Comparison of ENCODE assay signal across 16 cellular contexts in genomic region chr14:91237219-91237618, GRCh38. TPM values are rescaled to one million over a fixed set of nuclear protein-coding genes. Genes with fewer than 3 reads are reported as not detected.
A peak's percentile ranks its signal among the peaks of the same experiment; 100 is the strongest.
DNase-seq lines count a peak whose midpoint lies in the region; ATAC-seq lines count a peak whose summit lies in the region.
"Had no signal": no experiment of that assay in that cellular context is flagged by ENCODE, and none has a peak within 500 bp of the region (broad histone marks: within the 10 kb centered on the region; RNA-seq: fewer than 3 reads in every experiment).

No MANE protein-coding gene starts in this region.

- no peaks in the 10 kb centered on the region for H3K27me3 Mint-ChIP-seq in activated CD4-positive, alpha-beta T cell treated with anti-CD3 and anti-CD28 coated beads, Interleukin-2, amount 10 ng/mL, durations not matched to agents 24 days and 14 days
- peaks cover 2% of the 10 kb centered on the region for H3K27me3 Mint-ChIP-seq in dendritic cell treated with granulocyte-macrophage colony-stimulating factor and Interleukin-4, amounts not matched to agents 40 ng/mL and 50 ng/mL, for 4 days
- H3K27me3 Mint-ChIP-seq: central memory CD8-positive, alpha-beta T cell had no signal

- no peak for ATAC-seq in HG02938 (IDR thresholded peaks at IDR 0.05; ENCODE audit: unreplicated experiment)

- peak overlapping the region; percentile 47 for H3K27ac Mint-ChIP-seq in activated CD4-positive, alpha-beta T cell treated with anti-CD3 and anti-CD28 coated beads, Interleukin-2, amount 10 ng/mL, durations not matched to agents 24 days and 14 days
- peak overlapping the region; percentile 98 for H3K27ac Mint-ChIP-seq in dendritic cell treated with granulocyte-macrophage colony-stimulating factor and Interleukin-4, amounts not matched to agents 40 ng/mL and 50 ng/mL, for 4 days
- H3K27ac Mint-ChIP-seq: H9 had no signal

- no peak overlapping the region for H3K27ac ChIP-seq in caudate nucleus (ENCODE audit: low read depth, low read length)
- H3K27ac ChIP-seq: A549, uterus had no signal

- H3K9me3 Mint-ChIP-seq in activated CD4-positive, alpha-beta T cell treated with anti-CD3 and anti-CD28 coated beads, Interleukin-2, amount 10 ng/mL, durations not matched to agents 24 days and 14 days: no peaks in the 10 kb centered on the region
- H3K9me3 Mint-ChIP-seq in dendritic cell treated with granulocyte-macrophage colony-stimulating factor and Interleukin-4, amounts not matched to agents 40 ng/mL and 50 ng/mL, for 4 days: peaks cover 7% of the 10 kb centered on the region
- H3K9me3 Mint-ChIP-seq: activated T-helper 1 cell treated with anti-CD3 and anti-CD28 coated beads, Interleukin-12 subunit alpha, Interleukin-12 subunit beta, Interleukin-2, Interleukin-4 antibody, amounts not matched to agents 30 ng/mL and 10 ng/mL and 1 ng/mL, durations not matched to agents 14 hours and 24 hours and 36 hours; central memory CD8-positive, alpha-beta T cell had no signal

- peaks cover 71% of the 10 kb centered on the region for H3K36me3 Mint-ChIP-seq in activated CD4-positive, alpha-beta T cell treated with anti-CD3 and anti-CD28 coated beads, Interleukin-2, amount 10 ng/mL, durations not matched to agents 24 days and 14 days (ENCODE audit: low read depth)
- H3K36me3 Mint-ChIP-seq in dendritic cell treated with granulocyte-macrophage colony-stimulating factor and Interleukin-4, amounts not matched to agents 40 ng/mL and 50 ng/mL, for 4 days (ENCODE audit: low read depth): peaks cover 18% of the 10 kb centered on the region

- intact Hi-C loops in activated CD4-positive, alpha-beta T cell treated with anti-CD3 and anti-CD28 coated beads, Interleukin-2, amount 10 ng/mL, durations not matched to agents 24 days and 14 days (cut with micrococcal nuclease): no loop called here
- intact Hi-C loops in dendritic cell treated with granulocyte-macrophage colony-stimulating factor and Interleukin-4, amounts not matched to agents 40 ng/mL and 50 ng/mL, for 4 days (cut with micrococcal nuclease): no loop called here

- peaks cover 60% of the 10 kb centered on the region for H3K4me1 Mint-ChIP-seq in activated CD4-positive, alpha-beta T cell treated with anti-CD3 and anti-CD28 coated beads, Interleukin-2, amount 10 ng/mL, durations not matched to agents 24 days and 14 days
- H3K4me1 Mint-ChIP-seq in dendritic cell treated with granulocyte-macrophage colony-stimulating factor and Interleukin-4, amounts not matched to agents 40 ng/mL and 50 ng/mL, for 4 days (ENCODE audit: low read depth): peaks cover 89% of the 10 kb centered on the region

- no peak overlapping the region for H3K4me3 Mint-ChIP-seq in activated CD4-positive, alpha-beta T cell treated with anti-CD3 and anti-CD28 coated beads, Interleukin-2, amount 10 ng/mL, durations not matched to agents 24 days and 14 days
- no peak overlapping the region for H3K4me3 Mint-ChIP-seq in dendritic cell treated with granulocyte-macrophage colony-stimulating factor and Interleukin-4, amounts not matched to agents 40 ng/mL and 50 ng/mL, for 4 days
- H3K4me3 Mint-ChIP-seq: activated T-helper 1 cell treated with anti-CD3 and anti-CD28 coated beads, Interleukin-12 subunit alpha, Interleukin-12 subunit beta, Interleukin-2, Interleukin-4 antibody, amounts not matched to agents 30 ng/mL and 10 ng/mL and 1 ng/mL, durations not matched to agents 14 hours and 24 hours and 36 hours; central memory CD8-positive, alpha-beta T cell; H9 had no signal

- no peak for DNase-seq in activated CD4-positive, alpha-beta T cell treated with anti-CD3 and anti-CD28 coated beads, Interleukin-2, amount 10 ng/mL, durations not matched to agents 24 days and 14 days
- DNase-seq in activated CD4-positive, alpha-beta T cell treated with anti-CD3 and anti-CD28 coated beads for 4 hours: no peak
- DNase-seq in NCI-H226 (peak; percentile 63), renal cortical epithelial cell (ENCODE audit: low read depth) (peak; percentile 69), NCI-H1417 (lab: John Stamatoyannopoulos, UW) (no peak), caudate nucleus (lab: John Stamatoyannopoulos, UW) (no peak)
- DNase-seq: activated CD4-positive, CD25-positive, alpha-beta regulatory T cell treated with anti-CD3 and anti-CD28 coated beads, Interleukin-2, amount 50 U/mL, for 72 hours; DND-41; H9; NCI-H2107; uterus had no signal

RNA-seq across cellular contexts. Expression of gene GPR68, which starts 7.3 kb away (rescaled TPM):
- 4.6 and 4.9 TPM in 2 replicates for total RNA-seq in activated CD4-positive, alpha-beta T cell treated with anti-CD3 and anti-CD28 coated beads, Interleukin-2, amount 10 ng/mL, durations not matched to agents 24 days and 14 days
- 3.0 and 3.6 TPM in 2 replicates for total RNA-seq in renal cortical epithelial cell

Comparison
In these comparisons a context has a peak if more than half of its experiments do, and no peak if none do; other contexts are left out.
1. DNase-seq: peak in NCI-H226 (single experiment) and renal cortical epithelial cell (single experiment); none in activated CD4-positive, alpha-beta T cell treated with anti-CD3 and anti-CD28 coated beads, Interleukin-2, amount 10 ng/mL, durations not matched to agents 24 days and 14 days (single experiment), activated CD4-positive, alpha-beta T cell treated with anti-CD3 and anti-CD28 coated beads for 4 hours (0 of 2), NCI-H1417 (0 of 3) and caudate nucleus (0 of 61).